In the genomic region with DNA sequence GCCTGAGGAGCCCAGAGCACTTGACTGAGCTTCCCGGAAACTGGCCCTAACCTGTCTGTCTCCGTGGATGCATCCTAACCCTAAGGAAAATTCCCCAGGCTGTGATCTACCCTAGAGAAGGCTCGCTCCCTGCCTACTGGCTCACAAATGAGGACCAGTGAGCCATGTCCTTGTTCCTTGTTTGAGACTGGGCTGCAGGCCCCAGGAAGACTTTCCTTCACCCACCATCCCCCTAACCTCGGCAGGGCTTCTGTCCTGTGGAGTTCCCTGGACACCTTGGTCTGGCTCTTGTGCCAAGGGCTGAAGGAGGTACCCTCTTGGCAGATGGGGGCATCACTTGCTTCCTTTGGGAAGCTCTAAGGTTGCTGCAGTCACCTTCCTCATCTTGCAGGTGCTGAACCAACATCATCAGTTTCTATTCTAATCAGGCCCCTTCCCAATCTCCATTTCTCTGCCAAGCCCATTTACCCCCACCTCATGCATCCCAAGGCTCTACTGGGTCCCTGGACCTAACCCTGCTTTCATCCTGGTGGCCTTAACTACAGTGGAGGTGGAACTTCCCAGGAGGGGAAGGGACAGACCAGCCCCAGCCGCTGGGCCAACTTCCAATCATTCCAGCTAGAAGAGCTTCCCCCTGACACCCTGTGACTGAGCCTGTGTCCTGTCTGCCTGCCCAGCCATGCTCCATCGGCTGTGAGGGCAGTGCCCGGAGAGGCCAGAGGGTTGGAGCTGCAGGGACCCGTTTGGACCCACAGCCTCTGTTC, we compare ENCODE assay signal across 8 cellular contexts. TPM values are rescaled to one million over a fixed set of nuclear protein-coding genes. Genes with fewer than 3 reads are reported as not detected.
A peak's percentile ranks its signal among the peaks of the same experiment; 100 is the strongest.
DNase-seq lines count a peak whose midpoint lies in the region; ATAC-seq and TF ChIP-seq lines count a peak whose summit lies in the region.

No MANE protein-coding gene starts in this region.

- peak overlapping the region; percentile 69 to 76 for H3K4me3 ChIP-seq in vagina

- H3K27me3 Mint-ChIP-seq in activated T-cell treated with anti-CD3 and anti-CD28 coated beads, Interleukin-2, amount 50 U/mL, for 4 hours (ENCODE audit: low read depth), result peaks cover 7% of the 10 kb centered on the region
- H3K27me3 Mint-ChIP-seq in chondrocyte (ENCODE audit: low read depth) (no peaks in the 10 kb centered on the region), memory B cell (peaks cover 10% of the 10 kb centered on the region)

- no peak for TF ChIP-seq POLR2A in vagina (IDR thresholded peaks at IDR 0.05)

- H3K27me3 ChIP-seq in vagina, result no peaks in the 10 kb centered on the region

- H3K36me3 Mint-ChIP-seq in activated T-cell treated with anti-CD3 and anti-CD28 coated beads, Interleukin-2, amount 50 U/mL, for 4 hours (ENCODE audit: insufficient read depth), result peaks cover 16% of the 10 kb centered on the region
- peaks cover 16% of the 10 kb centered on the region for H3K36me3 Mint-ChIP-seq in chondrocyte (ENCODE audit: low read depth)
- peaks cover 31% of the 10 kb centered on the region for H3K36me3 Mint-ChIP-seq in memory B cell

- ATAC-seq in activated T-cell treated with anti-CD3 and anti-CD28 coated beads, Interleukin-2, amount 50 U/mL, for 4 hours, result no peak
- no peak for ATAC-seq in memory B cell (ENCODE audit: low read depth)

- peaks cover 18% of the 10 kb centered on the region for H3K4me1 Mint-ChIP-seq in activated T-cell treated with anti-CD3 and anti-CD28 coated beads, Interleukin-2, amount 50 U/mL, for 4 hours (ENCODE audit: low read depth)
- peaks cover 37% of the 10 kb centered on the region for H3K4me1 Mint-ChIP-seq in chondrocyte (ENCODE audit: low read depth)
- H3K4me1 Mint-ChIP-seq in memory B cell, result peaks cover 21% of the 10 kb centered on the region

- H3K27ac Mint-ChIP-seq in chondrocyte (ENCODE audit: unreplicated experiment), result peak overlapping the region; percentile 96
- no peak overlapping the region for H3K27ac Mint-ChIP-seq in memory B cell

- in situ Hi-C loops in KBM-7 (cut with MboI; ENCODE audit: low pct_unique_long_range_greater_than_20kb, low sequenced_read_pairs), result no loop called here

- H3K4me3 Mint-ChIP-seq in activated T-cell treated with anti-CD3 and anti-CD28 coated beads, Interleukin-2, amount 50 U/mL, for 4 hours, result peak overlapping the region; percentile 92
- H3K4me3 Mint-ChIP-seq in chondrocyte (ENCODE audit: unreplicated experiment), result peak overlapping the region; percentile 91
- H3K4me3 Mint-ChIP-seq in memory B cell, result peak overlapping the region; percentile 81

- TF ChIP-seq CTCF in chondrocyte (IDR thresholded peaks at IDR 0.05) (no peak), vagina (IDR thresholded peaks at IDR 0.05) (no peak)

- intact Hi-C loops in vagina (cut with DNase I), result no loop called here

- DNase-seq in activated T-cell treated with anti-CD3 and anti-CD28 coated beads, Interleukin-2, amount 50 U/mL, for 4 hours, result no peak
- DNase-seq in activated T-cell treated with anti-CD3 and anti-CD28 coated beads, Interleukin-2, amount 50 U/mL, for 1 hour, result no peak
- DNase-seq in chondrocyte (ENCODE audit: low spot score) (no peak), memory B cell (ENCODE audit: low spot score in 2 of 2) (no peak), vagina (ENCODE audit: extremely low spot score in 2 of 2) (no peak), SW 1271 (lab: John Stamatoyannopoulos, UW) (no peak), NCI-H1930 (lab: John Stamatoyannopoulos, UW) (no peak), KBM-7 (no peak)

- H3K27ac ChIP-seq in vagina, result peak overlapping the region; percentile 74

- H3K9me3 Mint-ChIP-seq in activated T-cell treated with anti-CD3 and anti-CD28 coated beads, Interleukin-2, amount 50 U/mL, for 4 hours, result no peaks in the 10 kb centered on the region
- H3K9me3 Mint-ChIP-seq in chondrocyte (ENCODE audit: low read depth) (no peaks in the 10 kb centered on the region), memory B cell (no peaks in the 10 kb centered on the region)

- H3K4me1 ChIP-seq in vagina, result peaks cover 29% of the 10 kb centered on the region

- peaks cover 0 to 41% of the 10 kb centered on the region in 2 donors for H3K36me3 ChIP-seq in vagina

- no peaks in the 10 kb centered on the region for H3K9me3 ChIP-seq in vagina

RNA-seq across cellular contexts. Expression of a gene that starts 12.4 kb away (rescaled TPM):
- 100 to 1,000 TPM; 111 to 115 (median 113) TPM for total RNA-seq in activated T-cell treated with anti-CD3 and anti-CD28 coated beads, Interleukin-2, amount 50 U/mL, for 4 hours
- total RNA-seq in chondrocyte, result 71.1 to 104 TPM (median 78.6 TPM) in 3 replicates
- total RNA-seq in vagina, result 60.9 TPM

RNA-seq across cellular contexts. Expression of a gene that starts 12.5 kb away (rescaled TPM):
- total RNA-seq in activated T-cell treated with anti-CD3 and anti-CD28 coated beads, Interleukin-2, amount 50 U/mL, for 4 hours, result 1 to 10 TPM; 5.3 to 7.0 (median 7.0) TPM
- total RNA-seq in chondrocyte, result 18.8 to 20.2 TPM (median 18.9 TPM) in 3 replicates
- total RNA-seq in vagina, result 11.3 TPM

RNA-seq across cellular contexts. Expression of a gene that starts 12.7 kb away (rescaled TPM):
- total RNA-seq in activated T-cell treated with anti-CD3 and anti-CD28 coated beads, Interleukin-2, amount 50 U/mL, for 4 hours, result 1 to 10 TPM; 2.8 to 4.7 (median 4.3) TPM
- total RNA-seq in chondrocyte (6.3 to 10.0 TPM (median 7.1 TPM) in 3 replicates), vagina (1.7 TPM)

RNA-seq across cellular contexts. Expression of a gene that starts 26.3 kb away (rescaled TPM):
- 10 to 100 TPM; 31.1 to 34.5 (median 31.9) TPM for total RNA-seq in activated T-cell treated with anti-CD3 and anti-CD28 coated beads, Interleukin-2, amount 50 U/mL, for 4 hours
- total RNA-seq in chondrocyte, result 18.8 to 28.1 TPM (median 19.0 TPM) in 3 replicates
- 32.9 TPM for total RNA-seq in vagina
